20 cellular contexts compared by ENCODE assay signal in genomic region chr2:67841711-67842110, GRCh38.
A peak's percentile ranks its signal among the peaks of the same experiment; 100 is the strongest.
DNase-seq lines count a peak whose midpoint lies in the region; ATAC-seq and TF ChIP-seq lines count a peak whose summit lies in the region.
"Had no signal": no experiment of that assay in that cellular context is flagged by ENCODE, and none has a peak within 500 bp of the region (broad histone marks: within the 10 kb centered on the region; RNA-seq: fewer than 3 reads in every experiment).

No MANE protein-coding gene starts in this region.

- H3K9me3 Mint-ChIP-seq in activated CD4-positive, alpha-beta T cell treated with anti-CD3 and anti-CD28 coated beads, Interleukin-2, amount 10 ng/mL, durations not matched to agents 7 days and 5 days, result no peaks in the 10 kb centered on the region
- H3K9me3 Mint-ChIP-seq: CD4-positive, CD25-positive, alpha-beta regulatory T cell; CD8-positive, alpha-beta memory T cell; H9 had no signal

- no peak overlapping the region for H4K8ac ChIP-seq in mesenchymal stem cell (ENCODE audit: low read length)

- TF ChIP-seq CTCF in PC-3 (conservative IDR thresholded peaks at IDR 0.05; ENCODE audit: low read depth, low read length) (no peak), epithelial cell of esophagus (IDR thresholded peaks at IDR 0.05; ENCODE audit: insufficient read depth, low read depth, low read length, missing control alignments) (no peak)

- CTCF ChIA-PET in PC-3 (lab: Charles Lee), result no interaction called here
- CTCF ChIA-PET in activated CD4-positive, alpha-beta T cell treated with anti-CD3 and anti-CD28 coated beads, Interleukin-2, amount 10 ng/mL, durations not matched to agents 7 days and 5 days (lab: Charles Lee), result no interaction called here

- H3K4me3 ChIP-seq in PC-3 (ENCODE audit: low read length) (no peak overlapping the region), epithelial cell of esophagus (ENCODE audit: low read length) (no peak overlapping the region), mesenchymal stem cell (ENCODE audit: insufficient read depth in 1 of 2, low read depth in 1 of 2, low read length in 2 of 2) (no peak overlapping the region), stomach smooth muscle (ENCODE audit: low read length in 2 of 2) (no peak overlapping the region)

- H3K9me3 ChIP-seq in PC-3 (ENCODE audit: low read length) (no peaks in the 10 kb centered on the region), mesenchymal stem cell (ENCODE audit: control insufficient read depth, low read length) (no peaks in the 10 kb centered on the region), stomach smooth muscle (ENCODE audit: control insufficient read depth in 2 of 2, low read length in 2 of 2) (no peaks in the 10 kb centered on the region)
- H3K9me3 ChIP-seq: BE2C had no signal

- H3K27me3 Mint-ChIP-seq in activated CD4-positive, alpha-beta T cell treated with anti-CD3 and anti-CD28 coated beads, Interleukin-2, amount 10 ng/mL, durations not matched to agents 7 days and 5 days, result peaks cover 2% of the 10 kb centered on the region

- no peak overlapping the region for H2AK5ac ChIP-seq in mesenchymal stem cell (ENCODE audit: low read length, severe bottlenecking)

- no peaks in the 10 kb centered on the region for H3K4me1 Mint-ChIP-seq in activated CD4-positive, alpha-beta T cell treated with anti-CD3 and anti-CD28 coated beads, Interleukin-2, amount 10 ng/mL, durations not matched to agents 7 days and 5 days
- H3K4me1 Mint-ChIP-seq: CD4-positive, CD25-positive, alpha-beta regulatory T cell; CD8-positive, alpha-beta memory T cell had no signal

- H2BK15ac ChIP-seq in mesenchymal stem cell (ENCODE audit: low read depth, poor library complexity, severe bottlenecking), result no peak overlapping the region

- POLR2A ChIA-PET in PC-3 (lab: Charles Lee; ENCODE audit: unreplicated experiment), result no interaction called here
- POLR2A ChIA-PET in activated CD4-positive, alpha-beta T cell treated with anti-CD3 and anti-CD28 coated beads, Interleukin-2, amount 10 ng/mL, durations not matched to agents 7 days and 5 days (lab: Charles Lee), result no interaction called here

- peak; percentile 12 for DNase-seq in PC-3
- DNase-seq in epithelial cell of esophagus (ENCODE audit: low read depth), result peak; percentile 67
- DNase-seq in mesenchymal stem cell, result no peak
- no peak for DNase-seq in NCI-H524 (lab: John Stamatoyannopoulos, UW)
- no peak for DNase-seq in NCI-H69 (lab: John Stamatoyannopoulos, UW)
- no peak for DNase-seq in activated CD4-positive, alpha-beta T cell treated with anti-CD3 and anti-CD28 coated beads, Interleukin-2, amount 10 ng/mL, durations not matched to agents 7 days and 5 days
- DNase-seq in NCI-H2107 treated with DMSO at 0.1 percent for 48 hours (lab: John Stamatoyannopoulos, UW; ENCODE audit: unreplicated experiment), result no peak
- DNase-seq: ACHN; CD4-positive, CD25-positive, alpha-beta regulatory T cell; CD8-positive, alpha-beta memory T cell; COR-L47; DMS 273 treated with DMSO at 0.1 percent for 48 hours; DMS53; DND-41; EL; GOT3; H9 had no signal

- no peak for ATAC-seq in PC-3
- ATAC-seq: HepG2 had no signal

- H3K4ac ChIP-seq in mesenchymal stem cell (ENCODE audit: low read depth in 1 of 2, low read length in 2 of 2), result no peak overlapping the region

- H3K27ac ChIP-seq in PC-3 (ENCODE audit: low read length), result no peak overlapping the region
- H3K27ac ChIP-seq in mesenchymal stem cell (ENCODE audit: low read length, poor library complexity, severe bottlenecking), result no peak overlapping the region
- peak overlapping the region; percentile 18 for H3K27ac ChIP-seq in stomach smooth muscle (ENCODE audit: low read length)

- no peak overlapping the region for H2AFZ ChIP-seq in PC-3 (ENCODE audit: low read length)
- H2AFZ ChIP-seq in mesenchymal stem cell (ENCODE audit: low read depth, low read length), result no peak overlapping the region

- no peaks in the 10 kb centered on the region for H4K20me1 ChIP-seq in PC-3 (ENCODE audit: low read length)

- no peak overlapping the region for H3K9ac ChIP-seq in PC-3 (ENCODE audit: low read length)
- no peak overlapping the region for H3K9ac ChIP-seq in mesenchymal stem cell (ENCODE audit: low read length)
- H3K9ac ChIP-seq in stomach smooth muscle (ENCODE audit: low read length in 2 of 2), result no peak overlapping the region

- no peaks in the 10 kb centered on the region for H3K36me3 Mint-ChIP-seq in activated CD4-positive, alpha-beta T cell treated with anti-CD3 and anti-CD28 coated beads, Interleukin-2, amount 10 ng/mL, durations not matched to agents 7 days and 5 days (ENCODE audit: low read depth)
- H3K36me3 Mint-ChIP-seq: CD4-positive, CD25-positive, alpha-beta regulatory T cell; CD8-positive, alpha-beta memory T cell had no signal

- H3F3A ChIP-seq in PC-3 (ENCODE audit: low read length, unreplicated experiment), result no peaks in the 10 kb centered on the region

- H2BK120ac ChIP-seq in mesenchymal stem cell (ENCODE audit: low read depth, low read length), result no peak overlapping the region

- H4K91ac ChIP-seq in mesenchymal stem cell (ENCODE audit: low read length), result no peak overlapping the region

- no TSS peak for BruUV-seq in PC-3 (replicated peaks; lab: Mats Ljungman, UMichigan)

- intact Hi-C loops in PC-3 (cut with micrococcal nuclease), result loop anchor here (2.0 to 10.0 kb wide), 6 partner anchors 189 to 1413 kb away; partner anchors contain the start of gene ETAA1

- no peak overlapping the region for H3K14ac ChIP-seq in mesenchymal stem cell (ENCODE audit: low read length in 2 of 2)

- no peak overlapping the region for H3K4me2 ChIP-seq in PC-3 (ENCODE audit: low read length)
- no peak overlapping the region for H3K4me2 ChIP-seq in mesenchymal stem cell (ENCODE audit: low read length, poor library complexity, severe bottlenecking)

- 90% methylated on average over 2 of the region's 2 CpGs for WGBS in mesenchymal stem cell

- H3K23ac ChIP-seq in mesenchymal stem cell (ENCODE audit: low read length in 2 of 2), result no peak overlapping the region

- H3K79me1 ChIP-seq in mesenchymal stem cell (replicated peaks; ENCODE audit: low read length, poor library complexity, severe bottlenecking), result no peaks in the 10 kb centered on the region

- H3K79me2 ChIP-seq in PC-3 (ENCODE audit: low read length), result no peaks in the 10 kb centered on the region

- no peak overlapping the region for H3K27ac Mint-ChIP-seq in activated CD4-positive, alpha-beta T cell treated with anti-CD3 and anti-CD28 coated beads, Interleukin-2, amount 10 ng/mL, durations not matched to agents 7 days and 5 days
- H3K27ac Mint-ChIP-seq: CD4-positive, CD25-positive, alpha-beta regulatory T cell had no signal

- H2BK12ac ChIP-seq in mesenchymal stem cell (ENCODE audit: low read length in 2 of 2), result peak overlapping the region; percentile 54 to 72

- H3K4me1 ChIP-seq in PC-3 (ENCODE audit: insufficient read depth, low read length) (peaks cover 17% of the 10 kb centered on the region), mesenchymal stem cell (ENCODE audit: control insufficient read depth, insufficient read depth, low read depth, low read length) (peaks cover 7% of the 10 kb centered on the region), stomach smooth muscle (ENCODE audit: control insufficient read depth, insufficient read depth, low read length) (peaks cover 17% of the 10 kb centered on the region)

- no peak overlapping the region for H2BK5ac ChIP-seq in mesenchymal stem cell (ENCODE audit: low read depth, low read length, poor library complexity, severe bottlenecking)

- H3K4me3 Mint-ChIP-seq in activated CD4-positive, alpha-beta T cell treated with anti-CD3 and anti-CD28 coated beads, Interleukin-2, amount 10 ng/mL, durations not matched to agents 7 days and 5 days, result no peak overlapping the region
- H3K4me3 Mint-ChIP-seq: CD4-positive, CD25-positive, alpha-beta regulatory T cell; CD8-positive, alpha-beta memory T cell; H9 had no signal

- peak overlapping the region in 1 of 2 experiments; percentile 48 for H3K18ac ChIP-seq in mesenchymal stem cell (ENCODE audit: low read depth in 1 of 2, low read length in 2 of 2)

- H3K36me3 ChIP-seq in PC-3 (ENCODE audit: low read depth, low read length), result no peaks in the 10 kb centered on the region
- H3K36me3 ChIP-seq in mesenchymal stem cell (ENCODE audit: control insufficient read depth in 1 of 2, insufficient read depth in 2 of 2, low read depth in 1 of 2, low read length in 2 of 2), result no peaks in the 10 kb centered on the region
- H3K36me3 ChIP-seq in stomach smooth muscle (ENCODE audit: control insufficient read depth in 2 of 2, insufficient read depth in 2 of 2, low read length in 2 of 2), result no peaks in the 10 kb centered on the region
- H3K36me3 ChIP-seq: BE2C had no signal

- no peaks in the 10 kb centered on the region for H3K9me2 ChIP-seq in PC-3 (replicated peaks; ENCODE audit: low read length)

- H3K27me3 ChIP-seq in PC-3 (ENCODE audit: low read length) (no peaks in the 10 kb centered on the region), mesenchymal stem cell (ENCODE audit: control insufficient read depth in 1 of 2, insufficient read depth in 1 of 2, low read length in 2 of 2) (no peaks in the 10 kb centered on the region), stomach smooth muscle (ENCODE audit: control insufficient read depth in 1 of 2, insufficient read depth in 2 of 2, low read length in 2 of 2) (no peaks in the 10 kb centered on the region)
- H3K27me3 ChIP-seq: BE2C had no signal

Comparison
In these comparisons a context has a peak if more than half of its experiments do, and no peak if none do; other contexts are left out.
1. DNase-seq: peak in PC-3 (single experiment) and epithelial cell of esophagus (single experiment); none in mesenchymal stem cell (single experiment), NCI-H524 (0 of 2), NCI-H69 (single experiment), activated CD4-positive, alpha-beta T cell treated with anti-CD3 and anti-CD28 coated beads, Interleukin-2, amount 10 ng/mL, durations not matched to agents 7 days and 5 days (single experiment) and NCI-H2107 treated with DMSO at 0.1 percent for 48 hours (single experiment).